ENCODE assay signal across 21 cellular contexts in genomic region chr3:182629521-182629920, GRCh38.
"Had no signal": no experiment of that assay in that cellular context is flagged by ENCODE, and none has a peak within 500 bp of the region (broad histone marks: within the 10 kb centered on the region; RNA-seq: fewer than 3 reads in every experiment).

No MANE protein-coding gene starts in this region.

- DNase-seq: colonic mucosa; dermis blood vessel endothelial cell; endodermal cell; foreskin melanocyte; head of caudate nucleus; left colon; left ventricle myocardium superior; naive thymus-derived CD4-positive, alpha-beta T cell; nephron progenitor cell; psoas muscle; retina; right lobe of liver; stimulated activated CD4-positive, alpha-beta T cell treated with anti-CD3 and anti-CD28 coated beads, Interleukin-15, amount 100 ng/mL, for 24 hours; stimulated activated CD4-positive, alpha-beta T cell treated with anti-CD3 and anti-CD28 coated beads, Interleukin-1b, Interleukin-23, amount 100 ng/mL, for 48 hours; stimulated activated CD4-positive, alpha-beta T cell treated with anti-CD3 and anti-CD28 coated beads, Interleukin-4, amount 100 ng/mL, for 24 hours; stimulated activated naive B cell treated with anti-CD40 and anti-IgM and Interleukin-4, amounts not matched to agents 10 μg/mL and 1 μg/mL and 100 μg/mL, for 72 hours; stimulated activated naive CD8-positive, alpha-beta T cell treated with anti-CD3 and anti-CD28 coated beads, Interleukin-15, amount 100 ng/mL, for 72 hours; testis had no signal

- H3K79me2 ChIP-seq: hepatocyte, parathyroid adenoma had no signal

- H3K4me2 ChIP-seq: hepatocyte had no signal

- H3K4me3 ChIP-seq: colonic mucosa, hepatocyte, psoas muscle, right lobe of liver, testis, tibial nerve had no signal

- H3K27ac ChIP-seq: colonic mucosa, hepatocyte, parathyroid adenoma, psoas muscle, right lobe of liver, testis, tibial nerve had no signal

- H3K27me3 ChIP-seq: colonic mucosa, hepatocyte, right lobe of liver, testis, tibial nerve had no signal

- H2AFZ ChIP-seq: hepatocyte, parathyroid adenoma had no signal

- H3K9me3 ChIP-seq: colonic mucosa, psoas muscle, right lobe of liver, testis had no signal

- ATAC-seq: left colon; left ventricle myocardium superior; naive thymus-derived CD4-positive, alpha-beta T cell; psoas muscle; right lobe of liver; stimulated activated naive B cell treated with anti-CD40 and anti-IgM and Interleukin-4, amounts not matched to agents 10 μg/mL and 1 μg/mL and 100 μg/mL, for 72 hours; stimulated activated naive CD8-positive, alpha-beta T cell treated with anti-CD3 and anti-CD28 coated beads, Interleukin-15, amount 100 ng/mL, for 72 hours had no signal

- H3K4me1 ChIP-seq: colonic mucosa, parathyroid adenoma, psoas muscle, testis, tibial nerve had no signal

- H3K9ac ChIP-seq: parathyroid adenoma had no signal

- H3K36me3 ChIP-seq: colonic mucosa, right lobe of liver, tibial nerve had no signal
